In genomic region chr2:1865716-1866234, GRCh38 we compare ENCODE assay signal across 16 cellular contexts.
"Had no signal": no experiment of that assay in that cellular context is flagged by ENCODE, and none has a peak within 500 bp of the region (broad histone marks: within the 10 kb centered on the region; RNA-seq: fewer than 3 reads in every experiment).

No MANE protein-coding gene starts in this region.

- H3K4me1 ChIP-seq: pancreas, psoas muscle, right atrium auricular region had no signal

- DNase-seq: activated CD4-positive, alpha-beta memory T cell treated with anti-CD3 and anti-CD28 coated beads for 36 hours; activated CD4-positive, alpha-beta T cell treated with anti-CD3 and anti-CD28 coated beads for 48 hours; activated naive CD4-positive, alpha-beta T cell treated with Interleukin-2 at 50 U/mL for 16 hours; activated naive CD8-positive, alpha-beta T cell treated with anti-CD3 and anti-CD28 coated beads for 36 hours; activated T-cell treated with anti-CD3 and anti-CD28 coated beads, Interleukin-2, amount 50 U/mL, for 48 hours; cerebellar nuclear complex; cortex of kidney; effector CD4-positive, alpha-beta T cell; pancreas; psoas muscle; stimulated activated CD4-positive, alpha-beta T cell treated with anti-CD3 and anti-CD28 coated beads, Interleukin-4, amount 100 ng/mL, for 24 hours; stimulated activated naive CD8-positive, alpha-beta T cell treated with anti-CD3 and anti-CD28 coated beads, Interleukin-15, Interleukin-2, amounts not matched to agents 100 U/mL and 50 U/mL, for 24 hours; T1000; tibial artery had no signal

- H3K4me1 Mint-ChIP-seq: activated naive CD8-positive, alpha-beta T cell treated with anti-CD3 and anti-CD28 coated beads for 36 hours had no signal

- H3K27ac ChIP-seq: pancreas, psoas muscle, right atrium auricular region, tibial artery had no signal

- H3K4me3 Mint-ChIP-seq: activated CD4-positive, alpha-beta memory T cell treated with anti-CD3 and anti-CD28 coated beads for 36 hours; activated naive CD8-positive, alpha-beta T cell treated with anti-CD3 and anti-CD28 coated beads for 36 hours; T-helper 1 cell treated with Interleukin-12 subunit alpha and Interleukin-12 subunit beta and Interleukin-4 antibody, amounts not matched to agents 30 μg/mL and 1 μg/mL, for 36 hours had no signal

- H3K27ac Mint-ChIP-seq: activated CD4-positive, alpha-beta memory T cell treated with anti-CD3 and anti-CD28 coated beads for 36 hours; activated naive CD8-positive, alpha-beta T cell treated with anti-CD3 and anti-CD28 coated beads for 36 hours; T-helper 1 cell treated with Interleukin-12 subunit alpha and Interleukin-12 subunit beta and Interleukin-4 antibody, amounts not matched to agents 30 μg/mL and 1 μg/mL, for 36 hours had no signal

- ATAC-seq: pancreas; psoas muscle; stimulated activated naive CD8-positive, alpha-beta T cell treated with anti-CD3 and anti-CD28 coated beads, Interleukin-15, Interleukin-2, amounts not matched to agents 100 U/mL and 50 U/mL, for 24 hours had no signal

- H3K9me3 ChIP-seq: pancreas, psoas muscle, right atrium auricular region, tibial artery had no signal

- H3K36me3 ChIP-seq: pancreas, right atrium auricular region, tibial artery had no signal

- H3K36me3 Mint-ChIP-seq: activated CD4-positive, alpha-beta memory T cell treated with anti-CD3 and anti-CD28 coated beads for 36 hours; activated naive CD8-positive, alpha-beta T cell treated with anti-CD3 and anti-CD28 coated beads for 36 hours had no signal

- H3K9me3 Mint-ChIP-seq: activated CD4-positive, alpha-beta memory T cell treated with anti-CD3 and anti-CD28 coated beads for 36 hours; activated naive CD8-positive, alpha-beta T cell treated with anti-CD3 and anti-CD28 coated beads for 36 hours; T-helper 1 cell treated with Interleukin-12 subunit alpha and Interleukin-12 subunit beta and Interleukin-4 antibody, amounts not matched to agents 30 μg/mL and 1 μg/mL, for 36 hours had no signal

- H3K4me3 ChIP-seq: pancreas, psoas muscle, right atrium auricular region, tibial artery had no signal

- H3K27me3 ChIP-seq: pancreas, right atrium auricular region had no signal
